27 cellular contexts compared by ENCODE assay signal in genomic region chr5:10315181-10315580, GRCh38.
"Had no signal": no experiment of that assay in that cellular context is flagged by ENCODE, and none has a peak within 500 bp of the region (broad histone marks: within the 10 kb centered on the region; RNA-seq: fewer than 3 reads in every experiment).

No MANE protein-coding gene starts in this region.

- DNase-seq: activated CD4-positive, alpha-beta T cell treated with anti-CD3 and anti-CD28 coated beads, Interleukin-2, amount 10 ng/mL, durations not matched to agents 24 days and 14 days; activated CD4-positive, alpha-beta T cell treated with anti-CD3 and anti-CD28 coated beads, Interleukin-2, amount 50 U/mL, for 4 hours; activated CD8-positive, alpha-beta T cell treated with anti-CD3 and anti-CD28 coated beads for 36 hours; activated naive CD4-positive, alpha-beta T cell treated with anti-CD3 and anti-CD28 coated beads, Interleukin-2, amount 10 ng/mL, durations not matched to agents 7 days and 5 days; activated naive CD8-positive, alpha-beta T cell treated with anti-CD3 and anti-CD28 coated beads, Interleukin-2, amount 50 U/mL, for 24 hours; activated T-cell treated with anti-CD3 and anti-CD28 coated beads, Interleukin-2, amount 50 U/mL, for 1 hour; activated T-cell treated with anti-CD3 and anti-CD28 coated beads, Interleukin-2, amount 50 U/mL, for 72 hours; caudate nucleus; Karpas-422; KBM-7; NCI-H1105; NCI-H1417 treated with DMSO at 0.1 percent for 48 hours; NCI-H187 treated with DMSO at 0.1 percent for 48 hours; NCI-H2081; NCI-H2171 treated with DMSO at 0.1 percent for 48 hours; NCI-H2227 treated with DMSO at 0.1 percent for 48 hours; NCI-H446; NCI-H510A treated with DMSO at 0.1 percent for 48 hours; NCI-H526 treated with DMSO at 0.1 percent for 48 hours; NCI-H774; OCI-M1; Right ventricle myocardium superior; SW 1271; T-helper 1 cell; T1000 had no signal

- FAIRE-seq: bronchial epithelial cell had no signal

- ATAC-seq: activated CD8-positive, alpha-beta T cell treated with anti-CD3 and anti-CD28 coated beads for 36 hours; activated naive CD8-positive, alpha-beta T cell treated with anti-CD3 and anti-CD28 coated beads, Interleukin-2, amount 50 U/mL, for 24 hours; activated T-cell treated with anti-CD3 and anti-CD28 coated beads, Interleukin-2, amount 50 U/mL, for 72 hours; activated T-helper 17 cell treated with anti-CD3 and anti-CD28 coated beads, Interleukin-2, amount 50 U/mL, for 72 hours had no signal
